ENCODE assay signal across 10 cellular contexts in genomic region chr16:529012-529575, GRCh38. TPM values are rescaled to one million over a fixed set of nuclear protein-coding genes. Genes with fewer than 3 reads are reported as not detected.
DNase-seq lines count a peak whose midpoint lies in the region; ATAC-seq and TF ChIP-seq lines count a peak whose summit lies in the region.
"Had no signal": no experiment of that assay in that cellular context is flagged by ENCODE, and none has a peak within 500 bp of the region (broad histone marks: within the 10 kb centered on the region; RNA-seq: fewer than 3 reads in every experiment).

No MANE protein-coding gene starts in this region.

- ATAC-seq in sciatic nerve: no peak
- ATAC-seq in GM18861 (IDR thresholded peaks at IDR 0.05; ENCODE audit: unreplicated experiment): no peak

- H3K4me1 ChIP-seq in prostate gland (replicated peaks): peaks cover 27% of the 10 kb centered on the region

- TF ChIP-seq POLR2A in erythroblast (IDR thresholded peaks at IDR 0.05; ENCODE audit: low read length) (peak; percentile 30), prostate gland (IDR thresholded peaks at IDR 0.05) (no peak)

- CTCF ChIA-PET in RWPE1 (lab: Yijun Ruan, JAX): interaction anchor here (1.0 kb wide), 1 partner anchor 63 kb away, joined by 3 read pairs; no protein-coding TSS in a partner anchor

- H3K27ac ChIP-seq in RWPE1 (peak overlapping the region; percentile 96), prostate gland (peak overlapping the region in 1 of 2 donors; percentile 61)

- H3K36me3 ChIP-seq in prostate gland: no peaks in the 10 kb centered on the region

- no peak for TF ChIP-seq CTCF in GM12875 (IDR thresholded peaks at IDR 0.05; ENCODE audit: borderline replicate concordance, insufficient read depth, low read depth, low read length)
- no peak for TF ChIP-seq CTCF in RWPE1 (conservative IDR thresholded peaks at IDR 0.05; ENCODE audit: low read depth)
- no peak for TF ChIP-seq CTCF in prostate gland (IDR thresholded peaks at IDR 0.05)

- POLR2A ChIA-PET in RWPE1 (lab: Yijun Ruan, JAX; ENCODE audit: low non-redundant PET): no interaction called here

- H3K4me3 ChIP-seq in GM12875 (ENCODE audit: low read depth, low read length) (peak overlapping the region; percentile 87), prostate gland (peak overlapping the region; percentile 47 to 66)

- DNase-seq in RWPE1 (ENCODE audit: low spot score) (no peak), erythroblast (lab: John Stamatoyannopoulos, UW) (no peak), prostate gland (ENCODE audit: low spot score) (no peak), DMS114 treated with DMSO at 0.1 percent for 48 hours (lab: John Stamatoyannopoulos, UW; ENCODE audit: unreplicated experiment) (no peak), sciatic nerve (ENCODE audit: low spot score) (no peak), hepatic stellate cell (ENCODE audit: low spot score) (no peak)

- no peaks in the 10 kb centered on the region for H3K9me3 ChIP-seq in prostate gland

- H3K27me3 ChIP-seq in prostate gland (replicated peaks; ENCODE audit: insufficient read depth): no peaks in the 10 kb centered on the region

- 50% methylated on average over 12 of the region's 12 CpGs for WGBS in prostate gland

- intact Hi-C loops in prostate gland (cut with DNase I): no loop called here
- intact Hi-C loops in sciatic nerve (cut with DNase I): no loop called here

RNA-seq across cellular contexts. Expression of gene CAPN15, which starts 1.6 kb away (rescaled TPM):
- total RNA-seq in prostate gland (10 to 100 TPM; 59.7 to 80.7 TPM), sciatic nerve (35.2 TPM)

RNA-seq across cellular contexts. Expression of gene PRR35, which starts 31.1 kb away (rescaled TPM):
- 1 to 10 TPM in 1 of 2 donors, not detected in 1; 5.1 TPM for total RNA-seq in prostate gland
- not detected for total RNA-seq in sciatic nerve
- total RNA-seq: M059J, pulmonary artery endothelial cell had no signal

RNA-seq across cellular contexts. Expression of gene NHLRC4, which starts 37.7 kb away (rescaled TPM):
- total RNA-seq in prostate gland (1 to 10 TPM; 2.9 to 6.2 TPM), sciatic nerve (1.2 TPM)

RNA-seq across cellular contexts. Expression of gene PIGQ, which starts 40.7 kb away (rescaled TPM):
- total RNA-seq in prostate gland (10 to 100 TPM; 70.1 to 85.8 TPM), sciatic nerve (46.6 TPM)
